ENCODE assay signal across 2 cellular contexts in genomic region chr7:26185131-26185906, GRCh38.
TF ChIP-seq lines count a peak whose summit lies in the region.
"Not testable (repeated sequence)": the region's sequence is repeated elsewhere in the genome, so short reads cannot be mapped to it uniquely, and the experiment has no call there.

No MANE protein-coding gene starts in this region.

TF ChIP-seq in GM23338, 12 proteins besides CTCF, POLR2A, EP300 and RAD21:
- peak; percentile 20; the same call in 1 of the 2 replicates for TF ChIP-seq POLR2AphosphoS5 (IDR thresholded peaks at IDR 0.05; ENCODE audit: low read depth)

TF ChIP-seq in K562, 482 proteins besides CTCF, POLR2A, EP300 and RAD21:
- 0 out of 2 replicates have a peak, but pooled peaks have one; percentile 29 for TF ChIP-seq ZNF609 (CRISPR knock-in tag; IDR thresholded peaks at IDR 0.05; ENCODE audit: borderline replicate concordance)
- peak; percentile 52 for TF ChIP-seq POLR2B (IDR thresholded peaks at IDR 0.05; ENCODE audit: low read depth, partially characterized antibody)
- TF ChIP-seq RBM22 (IDR thresholded peaks at IDR 0.05; ENCODE audit: low read depth, low read length, poor library complexity, severe bottlenecking): peak; percentile 41
- TF ChIP-seq GATA2 (CRISPR knock-in tag; IDR thresholded peaks at IDR 0.05): peak; percentile 8; the same call in 1 of the 2 replicates
- TF ChIP-seq ZNF224 (CRISPR knock-in tag; IDR thresholded peaks at IDR 0.05): 0 out of 2 replicates have a peak, but pooled peaks have one; percentile 28
- TF ChIP-seq, protein P1, sequence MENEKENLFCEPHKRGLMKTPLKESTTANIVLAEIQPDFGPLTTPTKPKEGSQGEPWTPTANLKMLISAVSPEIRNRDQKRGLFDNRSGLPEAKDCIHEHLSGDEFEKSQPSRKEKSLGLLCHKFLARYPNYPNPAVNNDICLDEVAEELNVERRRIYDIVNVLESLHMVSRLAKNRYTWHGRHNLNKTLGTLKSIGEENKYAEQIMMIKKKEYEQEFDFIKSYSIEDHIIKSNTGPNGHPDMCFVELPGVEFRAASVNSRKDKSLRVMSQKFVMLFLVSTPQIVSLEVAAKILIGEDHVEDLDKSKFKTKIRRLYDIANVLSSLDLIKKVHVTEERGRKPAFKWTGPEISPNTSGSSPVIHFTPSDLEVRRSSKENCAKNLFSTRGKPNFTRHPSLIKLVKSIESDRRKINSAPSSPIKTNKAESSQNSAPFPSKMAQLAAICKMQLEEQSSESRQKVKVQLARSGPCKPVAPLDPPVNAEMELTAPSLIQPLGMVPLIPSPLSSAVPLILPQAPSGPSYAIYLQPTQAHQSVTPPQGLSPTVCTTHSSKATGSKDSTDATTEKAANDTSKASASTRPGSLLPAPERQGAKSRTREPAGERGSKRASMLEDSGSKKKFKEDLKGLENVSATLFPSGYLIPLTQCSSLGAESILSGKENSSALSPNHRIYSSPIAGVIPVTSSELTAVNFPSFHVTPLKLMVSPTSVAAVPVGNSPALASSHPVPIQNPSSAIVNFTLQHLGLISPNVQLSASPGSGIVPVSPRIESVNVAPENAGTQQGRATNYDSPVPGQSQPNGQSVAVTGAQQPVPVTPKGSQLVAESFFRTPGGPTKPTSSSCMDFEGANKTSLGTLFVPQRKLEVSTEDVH (IDR thresholded peaks at IDR 0.05; ENCODE audit: low read depth, partially characterized antibody): peak; percentile 22
- peak; percentile 47; the same call in 1 of the 2 replicates for TF ChIP-seq CEBPB (tag; IDR thresholded peaks at IDR 0.05)
- TF ChIP-seq TEAD4 (IDR thresholded peaks at IDR 0.05; ENCODE audit: low read length): peak; percentile 37; the same call in 1 of the 2 replicates
- TF ChIP-seq TEAD4 (CRISPR knock-in tag; IDR thresholded peaks at IDR 0.05; ENCODE audit: borderline replicate concordance): not testable (repeated sequence)
- peak; percentile 53 for TF ChIP-seq SUPT5H (IDR thresholded peaks at IDR 0.05)
- peak; percentile 88 for TF ChIP-seq POLR2AphosphoS2 (IDR thresholded peaks at IDR 0.05; ENCODE audit: low read length)
- 0 out of 2 replicates have a peak, but pooled peaks have one; percentile 7 for TF ChIP-seq RFX1 (IDR thresholded peaks at IDR 0.05)
